Comparison of ENCODE assay signal across 11 cellular contexts in genomic region chr5:143557061-143557818, GRCh38.
DNase-seq lines count a peak whose midpoint lies in the region; ATAC-seq and TF ChIP-seq lines count a peak whose summit lies in the region.
"Had no signal": no experiment of that assay in that cellular context is flagged by ENCODE, and none has a peak within 500 bp of the region (broad histone marks: within the 10 kb centered on the region; RNA-seq: fewer than 3 reads in every experiment).

No MANE protein-coding gene starts in this region.

- ATAC-seq in HG03159 (IDR thresholded peaks at IDR 0.05; ENCODE audit: unreplicated experiment) (no peak), GM18502 (IDR thresholded peaks at IDR 0.05; ENCODE audit: poor library complexity, unreplicated experiment) (no peak)

- H3K4me3 ChIP-seq in cardiac muscle cell: no peak overlapping the region
- H3K4me3 ChIP-seq: esophagus squamous epithelium, prostate gland had no signal

- no peak for TF ChIP-seq CTCF in cardiac muscle cell (IDR thresholded peaks at IDR 0.05; ENCODE audit: low read depth, low read length)

- H3K27me3 ChIP-seq in cardiac muscle cell: no peaks in the 10 kb centered on the region
- H3K27me3 ChIP-seq: esophagus squamous epithelium had no signal

- H3K9me3 ChIP-seq in cardiac muscle cell (ENCODE audit: low read depth): no peaks in the 10 kb centered on the region
- H3K9me3 ChIP-seq: esophagus squamous epithelium, prostate gland had no signal

- H3K27ac ChIP-seq in cardiac muscle cell: peak overlapping the region; percentile 7
- H3K27ac ChIP-seq: prostate gland had no signal

- DNase-seq in DMS 273 treated with DMSO at 0.1 percent for 48 hours (lab: John Stamatoyannopoulos, UW) (peak; percentile 7), H4 (ENCODE audit: low spot score) (peak; percentile 36), NCI-H69 (lab: John Stamatoyannopoulos, UW) (peak; percentile 89), cardiac muscle cell (ENCODE audit: low read depth in 1 of 2, low spot score in 1 of 2) (peak; percentile 38 to 70), NCI-H446 treated with DMSO at 0.1 percent for 48 hours (lab: John Stamatoyannopoulos, UW) (no peak), midbrain (lab: John Stamatoyannopoulos, UW) (no peak)
- DNase-seq: esophagus squamous epithelium, substantia nigra had no signal

- H3K4me1 ChIP-seq in cardiac muscle cell (ENCODE audit: low read depth): no peaks in the 10 kb centered on the region

- H3K36me3 ChIP-seq in cardiac muscle cell: no peaks in the 10 kb centered on the region
- H3K36me3 ChIP-seq: esophagus squamous epithelium, prostate gland had no signal

Comparison
In these comparisons a context has a peak if more than half of its experiments do, and no peak if none do; other contexts are left out.
1. DNase-seq: peak in DMS 273 treated with DMSO at 0.1 percent for 48 hours (single experiment), H4 (single experiment), NCI-H69 (single experiment) and cardiac muscle cell (2 of 2); none in NCI-H446 treated with DMSO at 0.1 percent for 48 hours (single experiment) and midbrain (single experiment).